ENCODE assay signal across 8 cellular contexts in the genomic region with DNA sequence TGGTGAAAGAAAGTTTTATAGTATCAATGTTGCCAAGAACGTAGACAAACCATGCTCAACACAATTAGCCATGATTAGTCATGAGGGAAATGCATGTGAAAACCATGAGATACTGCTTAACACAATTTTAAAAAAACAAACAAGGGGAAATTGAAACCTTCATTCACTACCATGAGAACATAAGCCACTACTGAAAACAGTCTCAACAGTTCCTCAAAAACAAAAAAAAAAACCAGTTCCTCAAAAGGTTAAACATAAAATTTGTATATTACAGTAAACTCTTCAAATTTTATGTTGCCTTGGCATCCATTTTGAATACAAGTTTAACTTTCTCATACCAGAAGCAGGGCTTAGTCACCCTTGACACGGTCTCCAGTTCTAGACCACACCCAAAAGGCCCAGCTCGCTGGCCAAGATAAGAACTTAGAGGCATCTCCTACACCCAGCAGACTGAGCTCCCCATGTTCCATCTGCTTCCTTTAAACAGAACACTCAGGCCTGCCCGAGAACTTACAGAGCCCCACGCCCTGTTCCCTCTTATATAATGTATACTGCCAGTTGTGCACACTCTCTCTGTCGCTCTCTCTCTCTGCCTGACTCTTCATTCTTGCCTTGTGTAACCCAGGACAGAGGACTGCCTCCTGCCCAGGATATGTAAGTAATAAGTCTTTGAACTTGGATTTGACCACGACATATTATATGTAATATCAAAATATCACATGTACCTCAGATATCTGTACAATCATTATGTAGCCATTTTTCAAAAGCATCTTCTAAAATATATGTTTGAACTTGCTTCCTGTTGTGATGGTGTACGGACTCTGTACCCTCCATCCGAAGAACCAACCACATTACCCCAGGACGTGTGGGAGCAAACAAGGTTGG.
A peak's percentile ranks its signal among the peaks of the same experiment; 100 is the strongest.
DNase-seq lines count a peak whose midpoint lies in the region; ATAC-seq and TF ChIP-seq lines count a peak whose summit lies in the region.

No MANE protein-coding gene starts in this region.

- CTCF ChIA-PET in activated CD8-positive, alpha-beta T cell treated with anti-CD3 and anti-CD28 coated beads, Interleukin-2, amount 10 ng/mL, durations not matched to agents 7 days and 5 days (lab: Charles Lee) = interaction anchor here (1.4 to 2.6 kb wide), 3 partner anchors 22 to 64 kb away, joined by 3 to 11 read pairs (median 3); no protein-coding TSS in a partner anchor

- POLR2A ChIA-PET in activated CD8-positive, alpha-beta T cell treated with anti-CD3 and anti-CD28 coated beads, Interleukin-2, amount 10 ng/mL, durations not matched to agents 7 days and 5 days (lab: Charles Lee) = no interaction called here

- in situ Hi-C loops in KBM-7 (cut with MboI; ENCODE audit: low pct_unique_long_range_greater_than_20kb, low sequenced_read_pairs) = no loop called here

- no peak for TF ChIP-seq CTCF in fibroblast of mammary gland (conservative IDR thresholded peaks at IDR 0.05; ENCODE audit: control insufficient read depth, insufficient read depth, low read depth, low read length)

- ATAC-seq in GM21786 (IDR thresholded peaks at IDR 0.05; ENCODE audit: unreplicated experiment) = peak; percentile 40
- ATAC-seq in activated CD8-positive, alpha-beta T cell treated with anti-CD3 and anti-CD28 coated beads, Interleukin-2, amount 10 ng/mL, durations not matched to agents 7 days and 5 days = peak; percentile 71

- peaks cover 62% of the 10 kb centered on the region for H3K4me1 Mint-ChIP-seq in activated CD8-positive, alpha-beta T cell treated with anti-CD3 and anti-CD28 coated beads, Interleukin-2, amount 10 ng/mL, durations not matched to agents 7 days and 5 days (ENCODE audit: low read depth)

- H3K9me3 Mint-ChIP-seq in activated CD8-positive, alpha-beta T cell treated with anti-CD3 and anti-CD28 coated beads, Interleukin-2, amount 10 ng/mL, durations not matched to agents 7 days and 5 days (ENCODE audit: insufficient read depth) = no peaks in the 10 kb centered on the region

- no peak overlapping the region for H3K4me3 ChIP-seq in fibroblast of mammary gland (ENCODE audit: control insufficient read depth, low read depth, low read length)

- H3K27me3 Mint-ChIP-seq in activated CD8-positive, alpha-beta T cell treated with anti-CD3 and anti-CD28 coated beads, Interleukin-2, amount 10 ng/mL, durations not matched to agents 7 days and 5 days (ENCODE audit: low read depth) = no peaks in the 10 kb centered on the region

- peak; percentile 95 for DNase-seq in EH (ENCODE audit: low read depth)
- DNase-seq in KBM-7 = peak; percentile 95
- DNase-seq in activated CD8-positive, alpha-beta T cell treated with anti-CD3 and anti-CD28 coated beads, Interleukin-2, amount 10 ng/mL, durations not matched to agents 7 days and 5 days = no peak
- DNase-seq in fibroblast of mammary gland (ENCODE audit: low read depth) = peak; percentile 96
- DNase-seq in pons (ENCODE audit: low spot score) = peak; percentile 61
- no peak for DNase-seq in midbrain (lab: John Stamatoyannopoulos, UW)
- no peak for DNase-seq in NCI-H146 (lab: John Stamatoyannopoulos, UW)

- H3K27ac Mint-ChIP-seq in activated CD8-positive, alpha-beta T cell treated with anti-CD3 and anti-CD28 coated beads, Interleukin-2, amount 10 ng/mL, durations not matched to agents 7 days and 5 days = peak overlapping the region; percentile 4

- H3K4me3 Mint-ChIP-seq in activated CD8-positive, alpha-beta T cell treated with anti-CD3 and anti-CD28 coated beads, Interleukin-2, amount 10 ng/mL, durations not matched to agents 7 days and 5 days = no peak overlapping the region

- H3K36me3 Mint-ChIP-seq in activated CD8-positive, alpha-beta T cell treated with anti-CD3 and anti-CD28 coated beads, Interleukin-2, amount 10 ng/mL, durations not matched to agents 7 days and 5 days (ENCODE audit: low read depth) = peaks cover 54% of the 10 kb centered on the region

Comparison
In these comparisons a context has a peak if more than half of its experiments do, and no peak if none do; other contexts are left out.
1. DNase-seq: peak in EH (single experiment), KBM-7 (single experiment), fibroblast of mammary gland (single experiment) and pons (single experiment); none in activated CD8-positive, alpha-beta T cell treated with anti-CD3 and anti-CD28 coated beads, Interleukin-2, amount 10 ng/mL, durations not matched to agents 7 days and 5 days (single experiment), midbrain (single experiment) and NCI-H146 (single experiment).